Comparison of ENCODE assay signal across 8 cellular contexts in genomic region chr12:103799504-103800251, GRCh38. TPM values are rescaled to one million over a fixed set of nuclear protein-coding genes. Genes with fewer than 3 reads are reported as not detected.
A peak's percentile ranks its signal among the peaks of the same experiment; 100 is the strongest.
DNase-seq lines count a peak whose midpoint lies in the region; ATAC-seq, FAIRE-seq and TF ChIP-seq lines count a peak whose summit lies in the region.
"Had no signal": no experiment of that assay in that cellular context is flagged by ENCODE, and none has a peak within 500 bp of the region (broad histone marks: within the 10 kb centered on the region; RNA-seq: fewer than 3 reads in every experiment).

No MANE protein-coding gene starts in this region.

- POLR2A ChIA-PET in WTC11 (lab: Charles Lee) = no interaction called here

- peaks cover 0 to 9% of the 10 kb centered on the region in 2 donors for H3K4me1 ChIP-seq in kidney (ENCODE audit: control insufficient read depth in 1 of 2, insufficient read depth in 1 of 2, low read depth in 1 of 2, low read length in 2 of 2)

- no peak overlapping the region for H3K4me3 Mint-ChIP-seq in WTC11

- FAIRE-seq in kidney (lab: Jason Lieb, UNC) = no peak

- ATAC-seq in WTC11 = peak; percentile 22; the same call in 1 of the 2 replicates
- ATAC-seq in GM21717 (IDR thresholded peaks at IDR 0.05; ENCODE audit: unreplicated experiment) = no peak
- ATAC-seq: stimulated activated naive CD8-positive, alpha-beta T cell treated with anti-CD3 and anti-CD28 coated beads, Interleukin-15, Interleukin-2, amounts not matched to agents 100 U/mL and 50 U/mL, for 24 hours had no signal

- 0 out of 2 replicates have a peak overlapping the region, but pooled peaks have one; percentile 14 for H3K27ac Mint-ChIP-seq in WTC11

- no peaks in the 10 kb centered on the region for H3K9me3 ChIP-seq in kidney (ENCODE audit: control insufficient read depth in 1 of 2, low read length in 2 of 2)

- DNase-seq in NCI-H128 (lab: John Stamatoyannopoulos, UW; ENCODE audit: unreplicated experiment) (peak; percentile 77), WTC11 (ENCODE audit: low spot score) (no peak), kidney (no peak), HK-2 (ENCODE audit: unreplicated experiment) (no peak)
- DNase-seq in effector CD4-positive, alpha-beta T cell = no peak
- DNase-seq in activated CD4-positive, CD25-positive, alpha-beta regulatory T cell treated with anti-CD3 and anti-CD28 coated beads, Interleukin-2, amount 50 U/mL, for 72 hours = no peak
- DNase-seq: stimulated activated naive CD8-positive, alpha-beta T cell treated with anti-CD3 and anti-CD28 coated beads, Interleukin-15, Interleukin-2, amounts not matched to agents 100 U/mL and 50 U/mL, for 24 hours had no signal

- H3K36me3 ChIP-seq in kidney (ENCODE audit: control insufficient read depth in 1 of 2, insufficient read depth in 2 of 2, low read length in 2 of 2) = peaks cover 0 to 5% of the 10 kb centered on the region in 2 donors

- intact Hi-C loops in kidney (cut with DNase I) = no loop called here

- H3K9ac ChIP-seq in kidney (ENCODE audit: low read length in 2 of 2) = no peak overlapping the region

- CTCF ChIA-PET in WTC11 (lab: Charles Lee) = no interaction called here

- TF ChIP-seq CTCF in WTC11 (IDR thresholded peaks at IDR 0.05) = no peak
- TF ChIP-seq CTCF in kidney (IDR thresholded peaks at IDR 0.05; ENCODE audit: borderline replicate concordance, extremely low read depth, insufficient read depth) = no peak

- peak overlapping the region; percentile 10 to 63 for H3K27ac ChIP-seq in kidney (ENCODE audit: low read depth in 2 of 2, low read length in 2 of 2)

- peaks cover 16% of the 10 kb centered on the region for H3K4me1 Mint-ChIP-seq in WTC11

- H3K9me3 Mint-ChIP-seq in WTC11 = 0 out of 2 replicates have a peak, but pooled peaks cover 3% of the 10 kb centered on the region

- H3K4me3 ChIP-seq in kidney (ENCODE audit: low read length in 2 of 2) = no peak overlapping the region

- H3K27me3 Mint-ChIP-seq in WTC11 (ENCODE audit: low read depth) = no peaks in the 10 kb centered on the region; the same call in 1 of the 2 replicates

- H3K36me3 Mint-ChIP-seq in WTC11 = peaks cover 31% of the 10 kb centered on the region

TF ChIP-seq in WTC11, 78 proteins besides CTCF, POLR2A, EP300 and RAD21 (continues in another document):
- no peak for TF ChIP-seq TEAD4 (CRISPR knock-in tag; IDR thresholded peaks at IDR 0.05)
- no peak for TF ChIP-seq ELF4 (CRISPR knock-in tag; IDR thresholded peaks at IDR 0.05; ENCODE audit: low read depth)
- TF ChIP-seq E2F5 (CRISPR knock-in tag; IDR thresholded peaks at IDR 0.05) = no peak
- no peak for TF ChIP-seq ATF3 (CRISPR knock-in tag; conservative IDR thresholded peaks at IDR 0.05)
- TF ChIP-seq ESRRA (CRISPR knock-in tag; IDR thresholded peaks at IDR 0.05; ENCODE audit: borderline replicate concordance) = no peak
- no peak for TF ChIP-seq ZNF416 (CRISPR knock-in tag; IDR thresholded peaks at IDR 0.05)
- TF ChIP-seq USF1 (CRISPR knock-in tag; IDR thresholded peaks at IDR 0.05) = no peak
- no peak for TF ChIP-seq HMGA2 (CRISPR knock-in tag; IDR thresholded peaks at IDR 0.05)
- no peak for TF ChIP-seq ZNF121 (CRISPR knock-in tag; IDR thresholded peaks at IDR 0.05)
- no peak for TF ChIP-seq MAX (CRISPR knock-in tag; IDR thresholded peaks at IDR 0.05)
- no peak for TF ChIP-seq IRF1 (CRISPR knock-in tag; IDR thresholded peaks at IDR 0.05)
- TF ChIP-seq ZNF232 (CRISPR knock-in tag; IDR thresholded peaks at IDR 0.05) = no peak
- no peak for TF ChIP-seq NR2C2 (CRISPR knock-in tag; IDR thresholded peaks at IDR 0.05)
- TF ChIP-seq ERG (CRISPR knock-in tag; IDR thresholded peaks at IDR 0.05) = no peak
- no peak for TF ChIP-seq ZBTB43 (CRISPR knock-in tag; IDR thresholded peaks at IDR 0.05)
- TF ChIP-seq RORB (CRISPR knock-in tag; IDR thresholded peaks at IDR 0.05) = no peak
- no peak for TF ChIP-seq PRDM15 (CRISPR knock-in tag; IDR thresholded peaks at IDR 0.05)

RNA-seq across cellular contexts. Expression of gene NT5DC3, which starts 41.4 kb away (rescaled TPM):
- total RNA-seq in WTC11 (2021) = 12.2 to 12.8 TPM (median 12.5 TPM) in 3 replicates
- 7.8 TPM for total RNA-seq in kidney
- 1.1 TPM for polyA plus RNA-seq in kidney (ENCODE audit: insufficient read depth, low read depth, low replicate concordance)
